6 cellular contexts compared by ENCODE assay signal in genomic region chr9:19021612-19022011, GRCh38. TPM values are rescaled to one million over a fixed set of nuclear protein-coding genes. Genes with fewer than 3 reads are reported as not detected.
"Had no signal": no experiment of that assay in that cellular context is flagged by ENCODE, and none has a peak within 500 bp of the region (broad histone marks: within the 10 kb centered on the region; RNA-seq: fewer than 3 reads in every experiment).

No MANE protein-coding gene starts in this region.

RNA-seq across cellular contexts. Expression of gene SAXO1, which starts 11.4 kb away (rescaled TPM):
- total RNA-seq: HT-29, MCF 10A, NCI-H460, Right ventricle myocardium superior, SJSA1 had no signal
- polyA plus RNA-seq: IgD-negative memory B cell had no signal
